ENCODE assay signal across 8 cellular contexts in genomic region chr19:4910594-4911273, GRCh38. TPM values are rescaled to one million over a fixed set of nuclear protein-coding genes. Genes with fewer than 3 reads are reported as not detected.
A peak's percentile ranks its signal among the peaks of the same experiment; 100 is the strongest.
DNase-seq lines count a peak whose midpoint lies in the region; ATAC-seq and TF ChIP-seq lines count a peak whose summit lies in the region.

No MANE protein-coding gene starts in this region.

- TF ChIP-seq CTCF in AG04450 (IDR thresholded peaks at IDR 0.05; ENCODE audit: low read depth, low read length) = no peak
- no peak for TF ChIP-seq CTCF in Peyer's patch (IDR thresholded peaks at IDR 0.05)
- TF ChIP-seq CTCF in choroid plexus epithelial cell (conservative IDR thresholded peaks at IDR 0.05; ENCODE audit: low read depth, low read length) = no peak
- TF ChIP-seq CTCF in mesothelial cell of epicardium (IDR thresholded peaks at IDR 0.05; ENCODE audit: unreplicated experiment) = no peak
- no peak for TF ChIP-seq CTCF in vagina (IDR thresholded peaks at IDR 0.05)

- H3K9me3 ChIP-seq in AG04450 (ENCODE audit: control insufficient read depth, insufficient read depth, low read length) = no peaks in the 10 kb centered on the region
- no peaks in the 10 kb centered on the region for H3K9me3 ChIP-seq in Peyer's patch
- no peaks in the 10 kb centered on the region for H3K9me3 ChIP-seq in vagina

- peak overlapping the region; percentile 56 for H3K27ac Mint-ChIP-seq in mesothelial cell of epicardium

- CTCF ChIA-PET in AG04450 (lab: Charles Lee) = interaction anchor here (0.7 to 4.5 kb wide), 11 partner anchors 32 to 128 kb away, joined by 3 to 104 read pairs (median 7); partner anchors contain the start of genes KDM4B and PLIN3

- no peaks in the 10 kb centered on the region for H3K36me3 ChIP-seq in Peyer's patch
- H3K36me3 ChIP-seq in vagina = no peaks in the 10 kb centered on the region

- peak overlapping the region; percentile 67 for H3K4me3 ChIP-seq in AG04450 (ENCODE audit: low read depth, low read length)
- peak overlapping the region; percentile 77 to 97 (median 80) for H3K4me3 ChIP-seq in Peyer's patch
- H3K4me3 ChIP-seq in choroid plexus epithelial cell (ENCODE audit: low read depth, low read length) = peak overlapping the region; percentile 74
- H3K4me3 ChIP-seq in vagina = peak overlapping the region; percentile 58 to 76

- H3K36me3 Mint-ChIP-seq in mesothelial cell of epicardium = no peaks in the 10 kb centered on the region

- H3K4me3 Mint-ChIP-seq in mesothelial cell of epicardium = peak overlapping the region; percentile 80

- H3K9me3 Mint-ChIP-seq in mesothelial cell of epicardium = no peaks in the 10 kb centered on the region

- H3K27me3 ChIP-seq in AG04450 (ENCODE audit: control insufficient read depth, insufficient read depth, low read length) (no peaks in the 10 kb centered on the region), Peyer's patch (no peaks in the 10 kb centered on the region), vagina (no peaks in the 10 kb centered on the region)

- no peaks in the 10 kb centered on the region for H3K27me3 Mint-ChIP-seq in mesothelial cell of epicardium (ENCODE audit: low read depth)

- TF ChIP-seq POLR2A in Peyer's patch (IDR thresholded peaks at IDR 0.05) (no peak), vagina (IDR thresholded peaks at IDR 0.05) (no peak)

- H3K4me1 ChIP-seq in Peyer's patch (peaks cover 0 to 45% (median 24%) of the 10 kb centered on the region in 4 donors), vagina (peaks cover 49% of the 10 kb centered on the region)

- H3K4me1 Mint-ChIP-seq in mesothelial cell of epicardium = peaks cover 27% of the 10 kb centered on the region

- H3K27ac ChIP-seq in AG04450 (ENCODE audit: low read depth, low read length) (peak overlapping the region; percentile 94), Peyer's patch (peak overlapping the region in 1 of 4 donors; percentile 62), vagina (peak overlapping the region; percentile 65)

- intact Hi-C loops in vagina (cut with DNase I) = loop anchor here (5.0 kb wide), 2 partner anchors 43 to 98 kb away; partner anchors contain the start of gene PLIN3

- ATAC-seq in HG03095 (IDR thresholded peaks at IDR 0.05; ENCODE audit: unreplicated experiment) = no peak

- POLR2A ChIA-PET in AG04450 (lab: Yijun Ruan, JAX) = interaction anchor here (0.7 to 2.9 kb wide), 11 partner anchors 16 to 430 kb away, joined by 3 to 19 read pairs (median 8); partner anchors contain the start of genes FEM1A, KDM4B and PLIN3

- no peak for DNase-seq in AG04450 (ENCODE audit: low read depth, low spot score)
- peak; percentile 71 for DNase-seq in GM03348 (ENCODE audit: low spot score)
- peak in 2 of 3 donors; percentile 41 to 62 for DNase-seq in Peyer's patch
- DNase-seq in choroid plexus epithelial cell (ENCODE audit: low read depth) = peak; percentile 66
- DNase-seq in mesothelial cell of epicardium (ENCODE audit: low spot score in 2 of 2, unreplicated experiment in 2 of 2) = no peak
- no peak for DNase-seq in vagina (ENCODE audit: extremely low spot score in 2 of 2)
- DNase-seq in DMS 273 (lab: John Stamatoyannopoulos, UW; ENCODE audit: unreplicated experiment) = no peak

RNA-seq across cellular contexts. Expression of gene UHRF1, which starts 1.4 kb away (rescaled TPM):
- polyA plus RNA-seq in AG04450 (2011; rRNA removed) = 6.1 and 7.1 TPM in 2 replicates
- 7.1 and 7.3 TPM in 2 replicates for polyA minus RNA-seq in AG04450 (2011; rRNA and poly(A)+ RNA removed)
- total RNA-seq in Peyer's patch (10 to 100 TPM in 1 of 4 donors, 1 to 10 TPM in 3; 6.7 to 35.5 (median 8.0) TPM), mesothelial cell of epicardium (27.6 to 28.9 TPM (median 27.8 TPM) in 3 replicates), vagina (2.0 TPM)

RNA-seq across cellular contexts. Expression of gene ARRDC5, which starts 8.0 kb away (rescaled TPM):
- not detected in 2 replicates for polyA plus RNA-seq in AG04450 (2011; rRNA removed)
- not detected in 2 replicates for polyA minus RNA-seq in AG04450 (2011; rRNA and poly(A)+ RNA removed)
- 1 to 10 TPM in 2 of 4 donors, under 1 TPM in 1, not detected in 1; 0.76 to 8.3 (median 3.1) TPM for total RNA-seq in Peyer's patch
- not detected in 3 replicates for total RNA-seq in mesothelial cell of epicardium
- 0.98 TPM for total RNA-seq in vagina

RNA-seq across cellular contexts. Expression of gene PLIN3, which starts 43.3 kb away (rescaled TPM):
- polyA plus RNA-seq in AG04450 (2011; rRNA removed) = 103 and 125 TPM in 2 replicates
- polyA minus RNA-seq in AG04450 (2011; rRNA and poly(A)+ RNA removed) = 82.2 and 114 TPM in 2 replicates
- total RNA-seq in Peyer's patch (100 to 1,000 TPM in 3 of 4 donors, 10 to 100 TPM in 1; 22.3 to 150 (median 108) TPM), mesothelial cell of epicardium (49.6 to 55.6 TPM (median 52.9 TPM) in 3 replicates), vagina (93.8 TPM)

RNA-seq across cellular contexts. Expression of gene KDM4B, which starts 58.2 kb away (rescaled TPM):
- 7.7 and 10.6 TPM in 2 replicates for polyA plus RNA-seq in AG04450 (2011; rRNA removed)
- 30.3 and 31.2 TPM in 2 replicates for polyA minus RNA-seq in AG04450 (2011; rRNA and poly(A)+ RNA removed)
- total RNA-seq in Peyer's patch = 10 to 100 TPM; 28.7 to 75.1 (median 46.1) TPM
- 71.6 to 80.5 TPM (median 74.0 TPM) in 3 replicates for total RNA-seq in mesothelial cell of epicardium
- 59.7 TPM for total RNA-seq in vagina

Comparison
In these comparisons a context has a peak if more than half of its experiments do, and no peak if none do; other contexts are left out.
1. DNase-seq: peak in GM03348 (single experiment), Peyer's patch (2 of 3) and choroid plexus epithelial cell (single experiment); none in AG04450 (single experiment), mesothelial cell of epicardium (0 of 2), vagina (0 of 2) and DMS 273 (single experiment).
2. Peak in every context shown above with its lines, with median percentiles within 50 percentile points of each other: H3K4me3 ChIP-seq.